23 cellular contexts compared by ENCODE assay signal in the genomic region with DNA sequence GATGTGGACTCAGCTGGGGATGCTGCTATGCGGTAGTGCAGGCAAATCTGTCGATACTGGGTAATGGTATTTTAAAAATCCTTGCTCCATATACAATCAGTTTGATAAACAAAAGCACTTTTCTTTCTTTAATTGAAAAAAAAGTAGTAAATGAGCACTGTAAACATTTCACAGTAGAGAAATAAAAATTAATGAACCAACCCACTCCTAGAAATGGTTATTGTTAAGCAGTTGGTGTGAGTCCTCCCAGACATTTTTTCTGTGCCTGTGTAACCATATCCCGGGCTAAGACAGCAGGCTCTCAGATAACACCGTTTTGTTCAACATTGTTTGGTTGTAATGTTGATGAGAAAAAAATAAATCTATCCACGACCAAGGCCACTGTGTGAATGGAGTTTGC.
"Had no signal": no experiment of that assay in that cellular context is flagged by ENCODE, and none has a peak within 500 bp of the region (broad histone marks: within the 10 kb centered on the region; RNA-seq: fewer than 3 reads in every experiment).

No MANE protein-coding gene starts in this region.

- H3K27ac ChIP-seq: body of pancreas, left lung, neural progenitor cell, parathyroid adenoma, sigmoid colon, upper lobe of right lung had no signal

- H3K9me3 ChIP-seq: body of pancreas, left lung, sigmoid colon, upper lobe of right lung had no signal

- H3K4me3 ChIP-seq: body of pancreas, left lung, neural progenitor cell, sigmoid colon, upper lobe of right lung had no signal

- H3K36me3 ChIP-seq: left lung, neural progenitor cell, upper lobe of right lung had no signal

- ATAC-seq: activated CD8-positive, alpha-beta T cell treated with anti-CD3 and anti-CD28 coated beads for 36 hours; activated T-helper 17 cell treated with anti-CD3 and anti-CD28 coated beads, Interleukin-2, amount 50 U/mL, for 72 hours; body of pancreas; left lung; stimulated activated memory B cell treated with anti-CD40 and anti-IgM and Interleukin-4, amounts not matched to agents 10 μg/mL and 1 μg/mL and 100 μg/mL, for 72 hours; upper lobe of right lung had no signal

- H3K4me3 Mint-ChIP-seq: activated CD4-positive, alpha-beta T cell treated with anti-CD3 and anti-CD28 coated beads, Interleukin-2, amount 10 ng/mL, durations not matched to agents 24 days and 14 days; activated CD8-positive, alpha-beta T cell treated with anti-CD3 and anti-CD28 coated beads for 36 hours; activated naive CD8-positive, alpha-beta T cell treated with anti-CD3 and anti-CD28 coated beads, Interleukin-2, amount 10 ng/mL, durations not matched to agents 7 days and 5 days; activated T-helper 17 cell treated with anti-CD3 and anti-CD28 coated beads, Interleukin-2, amount 50 U/mL, for 72 hours; endodermal cell; neural progenitor cell; stimulated activated memory B cell treated with anti-CD40 and anti-IgM and Interleukin-4, amounts not matched to agents 10 μg/mL and 1 μg/mL and 100 μg/mL, for 72 hours had no signal

- H3K27me3 ChIP-seq: body of pancreas, left lung, neural progenitor cell, sigmoid colon, upper lobe of right lung had no signal

- H3K4me1 Mint-ChIP-seq: activated T-helper 17 cell treated with anti-CD3 and anti-CD28 coated beads, Interleukin-2, amount 50 U/mL, for 72 hours had no signal

- H3K9me3 Mint-ChIP-seq: activated CD4-positive, alpha-beta T cell treated with anti-CD3 and anti-CD28 coated beads, Interleukin-2, amount 10 ng/mL, durations not matched to agents 24 days and 14 days; activated CD8-positive, alpha-beta T cell treated with anti-CD3 and anti-CD28 coated beads for 36 hours; activated naive CD8-positive, alpha-beta T cell treated with anti-CD3 and anti-CD28 coated beads, Interleukin-2, amount 10 ng/mL, durations not matched to agents 7 days and 5 days; activated T-helper 17 cell treated with anti-CD3 and anti-CD28 coated beads, Interleukin-2, amount 50 U/mL, for 72 hours; endodermal cell; stimulated activated memory B cell treated with anti-CD40 and anti-IgM and Interleukin-4, amounts not matched to agents 10 μg/mL and 1 μg/mL and 100 μg/mL, for 72 hours had no signal

- H3K27ac Mint-ChIP-seq: activated CD4-positive, alpha-beta T cell treated with anti-CD3 and anti-CD28 coated beads, Interleukin-2, amount 10 ng/mL, durations not matched to agents 24 days and 14 days; activated CD8-positive, alpha-beta T cell treated with anti-CD3 and anti-CD28 coated beads for 36 hours; activated naive CD8-positive, alpha-beta T cell treated with anti-CD3 and anti-CD28 coated beads, Interleukin-2, amount 10 ng/mL, durations not matched to agents 7 days and 5 days; endodermal cell; neural progenitor cell; stimulated activated memory B cell treated with anti-CD40 and anti-IgM and Interleukin-4, amounts not matched to agents 10 μg/mL and 1 μg/mL and 100 μg/mL, for 72 hours had no signal

- H3K27me3 Mint-ChIP-seq: activated CD4-positive, alpha-beta T cell treated with anti-CD3 and anti-CD28 coated beads, Interleukin-2, amount 10 ng/mL, durations not matched to agents 24 days and 14 days; activated CD8-positive, alpha-beta T cell treated with anti-CD3 and anti-CD28 coated beads for 36 hours; activated naive CD8-positive, alpha-beta T cell treated with anti-CD3 and anti-CD28 coated beads, Interleukin-2, amount 10 ng/mL, durations not matched to agents 7 days and 5 days; activated T-helper 17 cell treated with anti-CD3 and anti-CD28 coated beads, Interleukin-2, amount 50 U/mL, for 72 hours; stimulated activated memory B cell treated with anti-CD40 and anti-IgM and Interleukin-4, amounts not matched to agents 10 μg/mL and 1 μg/mL and 100 μg/mL, for 72 hours had no signal

- H3K4me1 ChIP-seq: left lung, sigmoid colon, upper lobe of right lung had no signal

- DNase-seq: activated CD4-positive, alpha-beta T cell treated with anti-CD3 and anti-CD28 coated beads, Interleukin-2, amount 10 ng/mL, durations not matched to agents 24 days and 14 days; activated CD8-positive, alpha-beta T cell treated with anti-CD3 and anti-CD28 coated beads for 36 hours; activated naive CD4-positive, alpha-beta T cell treated with Interleukin-2 at 50 U/mL for 16 hours; activated naive CD8-positive, alpha-beta T cell treated with anti-CD3 and anti-CD28 coated beads, Interleukin-2, amount 10 ng/mL, durations not matched to agents 7 days and 5 days; activated T-cell treated with anti-CD3 and anti-CD28 coated beads, Interleukin-2, amount 50 U/mL, for 1 hour; amygdala; body of pancreas; endodermal cell; erythroblast; foreskin melanocyte; glutamatergic neuron; hypothalamus; islet precursor cell; left lung; midbrain; sigmoid colon; stimulated activated CD4-positive, alpha-beta T cell treated with anti-CD3 and anti-CD28 coated beads, Interleukin-4, amount 100 ng/mL, for 4 hours; T1000; upper lobe of right lung had no signal
